9 cellular contexts compared by ENCODE assay signal in the genomic region with DNA sequence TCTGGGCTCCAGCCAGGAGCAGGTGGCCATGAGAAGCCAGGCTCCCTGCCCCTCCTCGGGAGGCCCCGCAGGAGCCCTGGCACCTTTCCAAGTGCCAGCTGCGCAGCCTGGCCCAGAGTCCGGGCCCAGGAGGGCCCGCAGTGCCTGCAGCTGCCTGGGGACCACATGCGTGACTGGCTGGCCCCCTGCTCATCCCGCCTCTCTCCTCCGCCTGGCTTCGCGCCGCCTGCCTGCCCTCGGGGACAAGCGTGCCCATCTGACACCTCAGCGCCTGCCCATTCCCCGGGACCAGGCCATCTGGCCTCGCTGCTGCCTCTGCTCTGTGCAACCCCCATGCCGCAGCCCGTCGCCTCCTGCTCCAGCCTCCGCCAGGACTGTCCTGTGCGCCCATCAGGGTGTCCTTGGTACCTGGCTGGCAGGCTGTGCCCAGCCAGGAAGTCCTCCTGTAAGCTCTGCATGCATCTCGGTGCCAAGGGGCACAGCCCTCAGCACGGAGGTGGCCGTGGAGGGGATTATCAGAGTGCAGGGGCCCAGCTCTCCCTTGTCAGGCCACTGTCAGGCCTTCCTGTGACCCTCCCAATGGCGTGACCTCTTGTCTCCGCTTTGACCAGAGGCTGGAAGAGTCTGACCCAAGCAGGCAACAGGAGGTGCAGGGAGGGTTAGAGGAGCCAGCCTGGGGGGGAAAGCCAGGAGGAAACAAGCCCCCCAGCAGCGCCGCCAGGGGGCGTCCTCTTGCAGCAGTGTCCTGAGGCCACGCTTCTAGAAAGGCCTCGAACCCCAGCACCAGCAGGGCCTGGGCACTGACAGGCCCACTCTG. TPM values are rescaled to one million over a fixed set of nuclear protein-coding genes. Genes with fewer than 3 reads are reported as not detected.
DNase-seq lines count a peak whose midpoint lies in the region; ATAC-seq, FAIRE-seq and TF ChIP-seq lines count a peak whose summit lies in the region.
"Had no signal": no experiment of that assay in that cellular context is flagged by ENCODE, and none has a peak within 500 bp of the region (broad histone marks: within the 10 kb centered on the region; RNA-seq: fewer than 3 reads in every experiment).

No MANE protein-coding gene starts in this region.

- intact Hi-C loops in adrenal gland (cut with DNase I) = no loop called here
- intact Hi-C loops in HepG2 (cut with micrococcal nuclease; ENCODE audit: unreplicated experiment) = loop anchor here (5.0 kb wide), 1 partner anchor 82 kb away; a partner anchor contains a TSS

- TF ChIP-seq CTCF in adrenal gland (IDR thresholded peaks at IDR 0.05) (peak in 1 of 6 experiments; percentile 9), HepG2 (CRISPR knock-in tag; IDR thresholded peaks at IDR 0.05) (peak; percentile 65)

- TF ChIP-seq EP300 in HepG2 (IDR thresholded peaks at IDR 0.05; ENCODE audit: low read depth in 2 of 2, low read length in 2 of 2) (no peak), HepG2 (CRISPR knock-in tag; IDR thresholded peaks at IDR 0.05; ENCODE audit: borderline replicate concordance) (no peak)

- in situ Hi-C loops in HepG2 (cut with HindIII; ENCODE audit: extremely low pct_ligation_motif_present, low pct_unique_long_range_greater_than_20kb) = no loop called here

- no peaks in the 10 kb centered on the region for H3K79me2 ChIP-seq in HepG2 (ENCODE audit: insufficient read depth, low read length)

- H3K27me3 ChIP-seq in adrenal gland (no peaks in the 10 kb centered on the region), HepG2 (ENCODE audit: control insufficient read depth in 1 of 2, insufficient read depth in 2 of 2, low read length in 2 of 2) (no peaks in the 10 kb centered on the region)

- CTCF ChIA-PET in HepG2 (lab: Yijun Ruan, JAX; ENCODE audit: low intra/inter-chr PET ratio, low total read pairs) = interaction anchor here (1.4 kb wide), 1 partner anchor 567 kb away, joined by 3 read pairs; no protein-coding TSS in a partner anchor

- TF ChIP-seq POLR2A in adrenal gland (IDR thresholded peaks at IDR 0.05) (no peak), HepG2 (IDR thresholded peaks at IDR 0.05; ENCODE audit: insufficient read depth in 1 of 2, low read depth in 2 of 2, low read length in 2 of 2) (no peak)

- ATAC-seq in HepG2 = peak; percentile 34
- ATAC-seq in GM21737 (IDR thresholded peaks at IDR 0.05; ENCODE audit: unreplicated experiment) = no peak

- POLR2A ChIA-PET in HepG2 (lab: Yijun Ruan, JAX) = no interaction called here

- H3K4me3 ChIP-seq in adrenal gland (no peak overlapping the region), HepG2 (replicated peaks in 1 of 3; ENCODE audit: insufficient read depth in 1 of 3, low read depth in 2 of 3, low read length in 3 of 3) (no peak overlapping the region)
- H3K4me3 ChIP-seq: skin epidermis had no signal

- no peak for TF ChIP-seq RAD21 in HepG2 (CRISPR knock-in tag; IDR thresholded peaks at IDR 0.05)

- H3K36me3 ChIP-seq in adrenal gland (replicated peaks in 1 of 2) (no peaks in the 10 kb centered on the region), HepG2 (replicated peaks in 1 of 2; ENCODE audit: control insufficient read depth in 1 of 2, insufficient read depth in 2 of 2, low read length in 2 of 2) (no peaks in the 10 kb centered on the region)

- H4K20me1 ChIP-seq in HepG2 (ENCODE audit: insufficient read depth, low read length) = no peaks in the 10 kb centered on the region

- H3K9ac ChIP-seq in HepG2 (ENCODE audit: insufficient read depth, low read depth, low read length) = no peak overlapping the region

- H3K27ac ChIP-seq in adrenal gland (no peak overlapping the region), HepG2 (ENCODE audit: extremely low read length, insufficient read depth, low read length) (no peak overlapping the region)
- H3K27ac ChIP-seq: skin epidermis had no signal

- peak; percentile 95 for DNase-seq in DMS53 (lab: John Stamatoyannopoulos, UW)
- peak; percentile 94 for DNase-seq in NCI-H146 (lab: John Stamatoyannopoulos, UW)
- DNase-seq in adrenal gland = peak; percentile 69 to 85 (median 74)
- DNase-seq in HepG2 (ENCODE audit: low spot score) = no peak
- no peak for DNase-seq in EL
- DNase-seq in NCI-H187 treated with DMSO at 0.1 percent for 48 hours (lab: John Stamatoyannopoulos, UW) = no peak
- no peak for DNase-seq in NCI-H1048 (lab: John Stamatoyannopoulos, UW)

- H2AFZ ChIP-seq in HepG2 (ENCODE audit: low read length) = no peak overlapping the region

- no TSS peak for BruUV-seq in HepG2 (replicated peaks; lab: Mats Ljungman, UMichigan)

- no peaks in the 10 kb centered on the region for H3K9me3 ChIP-seq in adrenal gland (replicated peaks in 1 of 3)
- H3K9me3 ChIP-seq in HepG2 (ENCODE audit: low read length) = no peaks in the 10 kb centered on the region

- H3K4me1 ChIP-seq in adrenal gland (replicated peaks in 1 of 2) (peaks cover 7 to 10% of the 10 kb centered on the region in 2 donors), HepG2 (ENCODE audit: insufficient read depth, low read length) (peaks cover 16% of the 10 kb centered on the region)

- WGBS in adrenal gland, 4 donors = 41 to 67% (median 54%) methylated on average over 3 to 31 of the region's 31 CpGs
- 79% methylated on average over 27 of the region's 31 CpGs for WGBS in HepG2 (ENCODE audit: low lambda C conversion rate)

- H3K4me2 ChIP-seq in HepG2 (ENCODE audit: low read depth, low read length) = no peak overlapping the region

- no peak for FAIRE-seq in HepG2 (lab: Jason Lieb, UNC)

TF ChIP-seq in HepG2, 621 proteins besides CTCF, POLR2A, EP300 and RAD21 (continues in another document):
- no peak for TF ChIP-seq ZMYM3 (CRISPR knock-in tag; IDR thresholded peaks at IDR 0.05)
- TF ChIP-seq KAT8 (CRISPR knock-in tag; IDR thresholded peaks at IDR 0.05) = no peak
- TF ChIP-seq KDM2A (CRISPR knock-in tag; IDR thresholded peaks at IDR 0.05; ENCODE audit: borderline replicate concordance, low read depth) = peak; percentile 32; the same call in 1 of the 2 replicates
- TF ChIP-seq MEIS1 (CRISPR knock-in tag; IDR thresholded peaks at IDR 0.05; ENCODE audit: borderline replicate concordance) = no peak
- no peak for TF ChIP-seq ERF (CRISPR knock-in tag; IDR thresholded peaks at IDR 0.05)
- no peak for TF ChIP-seq HOXD1 (CRISPR knock-in tag; IDR thresholded peaks at IDR 0.05)
- TF ChIP-seq SMAD9 (CRISPR knock-in tag; IDR thresholded peaks at IDR 0.05) = no peak

RNA-seq across cellular contexts. Expression of a gene that starts 50.5 kb away (rescaled TPM):
- total RNA-seq in adrenal gland = 10 to 100 TPM; 23.5 to 77.1 (median 45.5) TPM
- 10 to 100 TPM in 1 of 3 donors, 1 to 10 TPM in 2; 6.0 to 35.3 (median 9.5) TPM for polyA plus RNA-seq in adrenal gland
- 8.8 and 14.5 TPM in 2 replicates for total RNA-seq in HepG2 (2016; rRNA removed; fragmentation: Illumina TruSeq; extraction: Trizol)
- total RNA-seq in HepG2 (2016; cell fraction: cytosol; rRNA removed; fragmentation: Illumina TruSeq; extraction: Trizol; ENCODE audit: low read depth) = 6.0 and 6.3 TPM in 2 replicates
- total RNA-seq in HepG2 (2016; cell fraction: insoluble cytoplasmic fraction; rRNA removed; fragmentation: Illumina TruSeq; extraction: Trizol) = 10.0 and 16.3 TPM in 2 replicates
- total RNA-seq in HepG2 (2016; cell fraction: membrane; rRNA removed; fragmentation: Illumina TruSeq; extraction: Trizol) = 6.8 and 8.7 TPM in 2 replicates
- total RNA-seq in HepG2 (2016; cell fraction: nucleus; rRNA removed; fragmentation: Illumina TruSeq; extraction: Trizol) = 15.7 and 19.0 TPM in 2 replicates
- polyA plus RNA-seq in HepG2 (2011; rRNA removed) = 13.4 and 15.6 TPM in 2 replicates
- 9.0 and 10.6 TPM in 2 replicates for polyA plus RNA-seq in HepG2 (2011; cell fraction: cytosol; rRNA removed)
- 7.2 and 7.7 TPM in 2 replicates for polyA plus RNA-seq in HepG2 (2011; cell fraction: nucleus; rRNA removed)
- polyA plus RNA-seq in HepG2 (2012) = 8.9 and 12.3 TPM in 2 replicates
- polyA plus RNA-seq in HepG2 (2016; cell fraction: cytosol; fragmentation: Illumina TruSeq; extraction: Trizol; ENCODE audit: low read depth) = 0.62 and 0.75 TPM in 2 replicates
- polyA plus RNA-seq in HepG2 (2016; cell fraction: insoluble cytoplasmic fraction; fragmentation: Illumina TruSeq; extraction: Trizol; ENCODE audit: low read depth) = 7.3 and 8.0 TPM in 2 replicates
- 2.4 and 2.5 TPM in 2 replicates for polyA plus RNA-seq in HepG2 (2016; cell fraction: membrane; fragmentation: Illumina TruSeq; extraction: Trizol; ENCODE audit: low read depth)
- 17.1 and 18.9 TPM in 2 replicates for polyA plus RNA-seq in HepG2 (2016; cell fraction: nucleus; fragmentation: Illumina TruSeq; extraction: Trizol; ENCODE audit: insufficient read depth, low read depth)
- polyA minus RNA-seq in HepG2 (2011; rRNA and poly(A)+ RNA removed; ENCODE audit: low replicate concordance) = 47.3 and 130 TPM in 2 replicates
- polyA minus RNA-seq in HepG2 (2011; cell fraction: cytosol; rRNA and poly(A)+ RNA removed) = 15.9 and 16.4 TPM in 2 replicates
- 21.2 and 22.0 TPM in 2 replicates for polyA minus RNA-seq in HepG2 (2011; cell fraction: nucleus; rRNA and poly(A)+ RNA removed)

RNA-seq across cellular contexts. Expression of a gene that starts 53.0 kb away (rescaled TPM):
- total RNA-seq in adrenal gland = not detected
- under 1 TPM in 1 of 3 donors, not detected in 2; 0.13 TPM for polyA plus RNA-seq in adrenal gland
- total RNA-seq in HepG2 (2016; rRNA removed; fragmentation: Illumina TruSeq; extraction: Trizol) = not detected in 2 replicates
- total RNA-seq in HepG2 (2016; cell fraction: cytosol; rRNA removed; fragmentation: Illumina TruSeq; extraction: Trizol; ENCODE audit: low read depth) = not detected in 2 replicates
- not detected in 2 replicates for total RNA-seq in HepG2 (2016; cell fraction: insoluble cytoplasmic fraction; rRNA removed; fragmentation: Illumina TruSeq; extraction: Trizol)
- total RNA-seq in HepG2 (2016; cell fraction: membrane; rRNA removed; fragmentation: Illumina TruSeq; extraction: Trizol) = not detected in 2 replicates
- not detected in 2 replicates for total RNA-seq in HepG2 (2016; cell fraction: nucleus; rRNA removed; fragmentation: Illumina TruSeq; extraction: Trizol)
- polyA plus RNA-seq in HepG2 (2011; rRNA removed) = not detected in 2 replicates
- not detected in 2 replicates for polyA plus RNA-seq in HepG2 (2011; cell fraction: cytosol; rRNA removed)
- polyA plus RNA-seq in HepG2 (2011; cell fraction: nucleus; rRNA removed) = not detected in 2 replicates
- polyA plus RNA-seq in HepG2 (2012) = not detected in 2 replicates
- polyA plus RNA-seq in HepG2 (2016; cell fraction: cytosol; fragmentation: Illumina TruSeq; extraction: Trizol; ENCODE audit: low read depth) = not detected in 2 replicates
- not detected in 2 replicates for polyA plus RNA-seq in HepG2 (2016; cell fraction: insoluble cytoplasmic fraction; fragmentation: Illumina TruSeq; extraction: Trizol; ENCODE audit: low read depth)
- not detected in 2 replicates for polyA plus RNA-seq in HepG2 (2016; cell fraction: membrane; fragmentation: Illumina TruSeq; extraction: Trizol; ENCODE audit: low read depth)
- polyA plus RNA-seq in HepG2 (2016; cell fraction: nucleus; fragmentation: Illumina TruSeq; extraction: Trizol; ENCODE audit: insufficient read depth, low read depth) = not detected in 2 replicates
- not detected in 2 replicates for polyA minus RNA-seq in HepG2 (2011; rRNA and poly(A)+ RNA removed; ENCODE audit: low replicate concordance)
- polyA minus RNA-seq in HepG2 (2011; cell fraction: cytosol; rRNA and poly(A)+ RNA removed) = not detected in 2 replicates
- not detected in 2 replicates for polyA minus RNA-seq in HepG2 (2011; cell fraction: nucleus; rRNA and poly(A)+ RNA removed)

Comparison
In these comparisons a context has a peak if more than half of its experiments do, and no peak if none do; other contexts are left out.
1. DNase-seq: peak in DMS53 (single experiment), NCI-H146 (single experiment) and adrenal gland (7 of 7); none in HepG2 (single experiment), EL (single experiment), NCI-H187 treated with DMSO at 0.1 percent for 48 hours (single experiment) and NCI-H1048 (single experiment).